In genomic region chr13:76969488-76970365, GRCh38 we compare ENCODE assay signal across 21 cellular contexts. TPM values are rescaled to one million over a fixed set of nuclear protein-coding genes. Genes with fewer than 3 reads are reported as not detected.
A peak's percentile ranks its signal among the peaks of the same experiment; 100 is the strongest.
DNase-seq lines count a peak whose midpoint lies in the region; ATAC-seq, FAIRE-seq and TF ChIP-seq lines count a peak whose summit lies in the region.
"Had no signal": no experiment of that assay in that cellular context is flagged by ENCODE, and none has a peak within 500 bp of the region (broad histone marks: within the 10 kb centered on the region; RNA-seq: fewer than 3 reads in every experiment).

No MANE protein-coding gene starts in this region.

- H3K4me1 ChIP-seq in Karpas-422 (ENCODE audit: low read length): peaks cover 95% of the 10 kb centered on the region
- H3K4me1 ChIP-seq in colonic mucosa: no peaks in the 10 kb centered on the region
- H3K4me1 ChIP-seq in esophagus muscularis mucosa: peaks cover 0 to 14% (median 9%) of the 10 kb centered on the region in 4 donors

- peak; percentile 54 for ATAC-seq in left lobe of liver
- ATAC-seq: activated CD4-positive, alpha-beta T cell treated with anti-CD3 and anti-CD28 coated beads for 36 hours had no signal

- no peak for TF ChIP-seq POLR2A in esophagus muscularis mucosa (IDR thresholded peaks at IDR 0.05; ENCODE audit: low read depth)

- no peak for TF ChIP-seq CTCF in bronchial epithelial cell (IDR thresholded peaks at IDR 0.05; ENCODE audit: insufficient read depth, low read length, severe bottlenecking)
- no peak for TF ChIP-seq CTCF in colonic mucosa (IDR thresholded peaks at IDR 0.05)
- TF ChIP-seq CTCF in esophagus muscularis mucosa (IDR thresholded peaks at IDR 0.05): no peak

- H3K36me3 ChIP-seq in Karpas-422 (ENCODE audit: insufficient read depth, low read length) (no peaks in the 10 kb centered on the region), bronchial epithelial cell (ENCODE audit: control insufficient read depth, insufficient read depth, low read length) (no peaks in the 10 kb centered on the region), colonic mucosa (no peaks in the 10 kb centered on the region), esophagus muscularis mucosa (no peaks in the 10 kb centered on the region)

- H3K4me3 ChIP-seq in Karpas-422 (ENCODE audit: low read length) (peak overlapping the region; percentile 41), bronchial epithelial cell (ENCODE audit: low read depth, low read length) (no peak overlapping the region), colonic mucosa (no peak overlapping the region), esophagus muscularis mucosa (no peak overlapping the region)

- peak overlapping the region; percentile 77 for H3K4me2 ChIP-seq in Karpas-422 (ENCODE audit: low read depth, low read length, poor library complexity, severe bottlenecking)

- DNase-seq in ELR (ENCODE audit: low read depth) (peak; percentile 24), Karpas-422 (peak; percentile 80), bronchial epithelial cell (ENCODE audit: low read depth) (peak; percentile 90), left lobe of liver (ENCODE audit: low spot score) (no peak), colonic mucosa (no peak), esophagus muscularis mucosa (ENCODE audit: extremely low spot score) (no peak), DMS53 treated with DMSO at 0.1 percent for 48 hours (lab: John Stamatoyannopoulos, UW; ENCODE audit: unreplicated experiment) (no peak)
- no peak for DNase-seq in activated effector memory CD4-positive, alpha-beta T cell treated with Interleukin-2 at 50 U/mL for 16 hours
- DNase-seq: activated CD4-positive, alpha-beta T cell treated with anti-CD3 and anti-CD28 coated beads for 36 hours; CD4-positive, CD25-positive, alpha-beta regulatory T cell; DMS79; GOT3; NCI-H1417; NCI-H2171; NCI-H526 treated with DMSO at 0.1 percent for 48 hours; SHP77 treated with DMSO at 0.1 percent for 48 hours; stimulated activated CD4-positive, alpha-beta T cell treated with anti-CD3 and anti-CD28 coated beads, Interleukin-2, amount 100 ng/mL, for 24 hours; stimulated activated naive CD4-positive, alpha-beta T cell treated with Interleukin-2 at 50 U/mL for 16 hours had no signal

- peak overlapping the region; percentile 96 for H3K27ac ChIP-seq in Karpas-422 (ENCODE audit: low read length)
- H3K27ac ChIP-seq in colonic mucosa: no peak overlapping the region
- H3K27ac ChIP-seq in esophagus muscularis mucosa (replicated peaks in 1 of 4): no peak overlapping the region

- no peaks in the 10 kb centered on the region for H3K79me2 ChIP-seq in Karpas-422 (ENCODE audit: low read length)

- no peaks in the 10 kb centered on the region for H3K9me2 ChIP-seq in Karpas-422 (replicated peaks; ENCODE audit: insufficient read depth, low read length)

- intact Hi-C loops in colonic mucosa (cut with DNase I): no loop called here
- intact Hi-C loops in esophagus muscularis mucosa (cut with DNase I): loop anchor here (10.0 kb wide), 1 partner anchor 1275 kb away; no protein-coding TSS in a partner anchor

- H3K9me3 ChIP-seq in Karpas-422 (ENCODE audit: low read length): no peaks in the 10 kb centered on the region
- no peaks in the 10 kb centered on the region for H3K9me3 ChIP-seq in colonic mucosa
- no peaks in the 10 kb centered on the region for H3K9me3 ChIP-seq in esophagus muscularis mucosa

- H3K9ac ChIP-seq in Karpas-422 (ENCODE audit: low read length) (peak overlapping the region; percentile 49), colonic mucosa (ENCODE audit: low read depth in 2 of 2, low read length in 2 of 2) (no peak overlapping the region)

- H3K27me3 ChIP-seq in Karpas-422 (ENCODE audit: low read length): no peaks in the 10 kb centered on the region
- no peaks in the 10 kb centered on the region for H3K27me3 ChIP-seq in bronchial epithelial cell (ENCODE audit: control insufficient read depth, insufficient read depth, low read length)
- no peaks in the 10 kb centered on the region for H3K27me3 ChIP-seq in colonic mucosa
- no peaks in the 10 kb centered on the region for H3K27me3 ChIP-seq in esophagus muscularis mucosa

- TF ChIP-seq EP300 in esophagus muscularis mucosa (IDR thresholded peaks at IDR 0.05): no peak

- H2AFZ ChIP-seq in Karpas-422 (ENCODE audit: low read length): no peak overlapping the region

- 91% methylated on average over 5 of the region's 5 CpGs for WGBS in esophagus muscularis mucosa

- FAIRE-seq in bronchial epithelial cell (lab: Jason Lieb, UNC): no peak

- no peaks in the 10 kb centered on the region for H4K20me1 ChIP-seq in Karpas-422 (ENCODE audit: insufficient read depth, low read depth, low read length)

RNA-seq across cellular contexts. Expression of gene ACOD1, which starts 21.4 kb away (rescaled TPM):
- total RNA-seq in Karpas-422 (2014; rRNA removed; shearing (Covaris generic); ENCODE audit: low replicate concordance): not detected in 2 replicates
- not detected in 2 replicates for total RNA-seq in bronchial epithelial cell
- total RNA-seq in left lobe of liver: not detected
- total RNA-seq in colonic mucosa: not detected
- total RNA-seq in esophagus muscularis mucosa: not detected
- total RNA-seq: activated CD4-positive, alpha-beta T cell treated with anti-CD3 and anti-CD28 coated beads for 36 hours; CD4-positive, CD25-positive, alpha-beta regulatory T cell; glomerular endothelial cell; progenitor cell of endocrine pancreas; skeletal muscle tissue had no signal

RNA-seq across cellular contexts. Expression of gene CLN5, which starts 22.2 kb away (rescaled TPM):
- 11.8 and 18.7 TPM in 2 replicates for total RNA-seq in Karpas-422 (2014; rRNA removed; shearing (Covaris generic); ENCODE audit: low replicate concordance)
- total RNA-seq in bronchial epithelial cell (21.1 and 27.0 TPM in 2 replicates), left lobe of liver (24.2 TPM), colonic mucosa (10 to 100 TPM; 21.8 to 26.5 TPM), esophagus muscularis mucosa (10 to 100 TPM; 17.6 to 26.2 (median 19.8) TPM)

RNA-seq across cellular contexts. Expression of gene FBXL3, which starts 57.2 kb away (rescaled TPM):
- 49.0 and 56.8 TPM in 2 replicates for total RNA-seq in Karpas-422 (2014; rRNA removed; shearing (Covaris generic); ENCODE audit: low replicate concordance)
- 42.9 and 51.6 TPM in 2 replicates for total RNA-seq in bronchial epithelial cell
- total RNA-seq in left lobe of liver: 14.3 TPM
- 10 to 100 TPM; 27.9 to 52.9 TPM for total RNA-seq in colonic mucosa
- total RNA-seq in esophagus muscularis mucosa: 100 to 1,000 TPM in 1 of 4 donors, 10 to 100 TPM in 3; 76.9 to 118 (median 80.5) TPM

Comparison
In these comparisons a context has a peak if more than half of its experiments do, and no peak if none do; other contexts are left out.
1. DNase-seq: peak in ELR (single experiment), Karpas-422 (single experiment) and bronchial epithelial cell (single experiment); none in left lobe of liver (single experiment), colonic mucosa (single experiment), esophagus muscularis mucosa (single experiment), activated effector memory CD4-positive, alpha-beta T cell treated with Interleukin-2 at 50 U/mL for 16 hours (single experiment) and DMS53 treated with DMSO at 0.1 percent for 48 hours (single experiment).